ENCODE assay signal across 13 cellular contexts in the genomic region with DNA sequence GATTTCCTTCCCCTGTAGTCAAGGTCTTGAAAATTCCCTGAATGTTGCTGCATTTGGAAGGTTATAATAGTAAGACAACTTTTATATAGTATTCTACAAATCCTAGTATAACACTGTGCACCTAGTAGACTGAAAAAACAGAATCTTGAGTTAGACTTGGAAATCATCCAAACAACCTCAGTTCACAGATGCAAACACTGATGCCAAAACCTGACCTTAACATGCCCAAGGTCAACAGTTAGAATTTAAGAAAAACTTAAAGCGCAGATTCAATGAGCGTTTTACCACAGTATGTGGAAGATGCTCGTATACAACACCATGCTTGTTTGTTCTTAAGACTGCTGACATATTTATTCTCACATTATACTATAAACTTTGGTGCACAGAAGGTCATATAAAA. TPM values are rescaled to one million over a fixed set of nuclear protein-coding genes. Genes with fewer than 3 reads are reported as not detected.
DNase-seq lines count a peak whose midpoint lies in the region; ATAC-seq lines count a peak whose summit lies in the region.
"Had no signal": no experiment of that assay in that cellular context is flagged by ENCODE, and none has a peak within 500 bp of the region (broad histone marks: within the 10 kb centered on the region; RNA-seq: fewer than 3 reads in every experiment).

No MANE protein-coding gene starts in this region.

- CTCF ChIA-PET in activated CD8-positive, alpha-beta memory T cell treated with anti-CD3 and anti-CD28 coated beads, Interleukin-2, amount 10 ng/mL, durations not matched to agents 7 days and 5 days (lab: Charles Lee): interaction anchor here (1.1 to 1.3 kb wide), 2 partner anchors 29 to 34 kb away, joined by 3 to 6 read pairs; no protein-coding TSS in a partner anchor

- peak overlapping the region; percentile 3 for H3K4me3 ChIP-seq in effector memory CD4-positive, alpha-beta T cell (ENCODE audit: insufficient read depth, low read depth, low read length, poor library complexity, severe bottlenecking)

- ATAC-seq in activated CD8-positive, alpha-beta memory T cell treated with anti-CD3 and anti-CD28 coated beads, Interleukin-2, amount 10 ng/mL, durations not matched to agents 7 days and 5 days: no peak
- no peak for ATAC-seq in stimulated activated memory B cell treated with anti-CD40 and anti-IgM and Interleukin-4, amounts not matched to agents 10 μg/mL and 1 μg/mL and 100 μg/mL, for 72 hours
- no peak for ATAC-seq in GM21717 (IDR thresholded peaks at IDR 0.05; ENCODE audit: unreplicated experiment)
- ATAC-seq: heart right ventricle had no signal

- H3K27me3 Mint-ChIP-seq in activated CD8-positive, alpha-beta memory T cell treated with anti-CD3 and anti-CD28 coated beads, Interleukin-2, amount 10 ng/mL, durations not matched to agents 7 days and 5 days: no peaks in the 10 kb centered on the region
- H3K27me3 Mint-ChIP-seq in stimulated activated memory B cell treated with anti-CD40 and anti-IgM and Interleukin-4, amounts not matched to agents 10 μg/mL and 1 μg/mL and 100 μg/mL, for 72 hours: no peaks in the 10 kb centered on the region

- no peaks in the 10 kb centered on the region for H3K36me3 ChIP-seq in effector memory CD4-positive, alpha-beta T cell (ENCODE audit: control insufficient read depth, insufficient read depth, low read length)
- H3K36me3 ChIP-seq: heart right ventricle, tibial nerve had no signal

- H3K4me3 Mint-ChIP-seq in activated CD8-positive, alpha-beta memory T cell treated with anti-CD3 and anti-CD28 coated beads, Interleukin-2, amount 10 ng/mL, durations not matched to agents 7 days and 5 days: peak overlapping the region; percentile 89
- peak overlapping the region; percentile 91 for H3K4me3 Mint-ChIP-seq in stimulated activated memory B cell treated with anti-CD40 and anti-IgM and Interleukin-4, amounts not matched to agents 10 μg/mL and 1 μg/mL and 100 μg/mL, for 72 hours
- H3K4me3 Mint-ChIP-seq: endodermal cell had no signal

- DNase-seq in activated CD8-positive, alpha-beta memory T cell treated with anti-CD3 and anti-CD28 coated beads, Interleukin-2, amount 10 ng/mL, durations not matched to agents 7 days and 5 days: no peak
- no peak for DNase-seq in activated CD8-positive, alpha-beta memory T cell treated with anti-CD3 and anti-CD28 coated beads for 24 hours
- DNase-seq in RPMI8226 (peak; percentile 62), ecto neural progenitor cell (ENCODE audit: low spot score) (no peak), SKM-1 (lab: John Stamatoyannopoulos, UW; ENCODE audit: unreplicated experiment) (no peak)
- DNase-seq in effector memory CD4-positive, alpha-beta T cell: no peak
- DNase-seq: endodermal cell, GDM1, heart right ventricle, NCI-H187 had no signal

- peaks cover 59% of the 10 kb centered on the region for H3K4me1 Mint-ChIP-seq in activated CD8-positive, alpha-beta memory T cell treated with anti-CD3 and anti-CD28 coated beads, Interleukin-2, amount 10 ng/mL, durations not matched to agents 7 days and 5 days
- H3K4me1 Mint-ChIP-seq in stimulated activated memory B cell treated with anti-CD40 and anti-IgM and Interleukin-4, amounts not matched to agents 10 μg/mL and 1 μg/mL and 100 μg/mL, for 72 hours: peaks cover 61% of the 10 kb centered on the region

- no peaks in the 10 kb centered on the region for H3K27me3 ChIP-seq in effector memory CD4-positive, alpha-beta T cell (replicated peaks; ENCODE audit: control insufficient read depth, insufficient read depth, low read length, poor library complexity, severe bottlenecking)
- H3K27me3 ChIP-seq: heart right ventricle, tibial nerve had no signal

- no peaks in the 10 kb centered on the region for H3K9me3 ChIP-seq in effector memory CD4-positive, alpha-beta T cell (ENCODE audit: control insufficient read depth, low read length)
- H3K9me3 ChIP-seq: heart right ventricle, tibial nerve had no signal

- peak overlapping the region; percentile 43 for H3K27ac ChIP-seq in effector memory CD4-positive, alpha-beta T cell (ENCODE audit: insufficient read depth, low read length, poor library complexity, severe bottlenecking)

- peaks cover 40% of the 10 kb centered on the region for H3K36me3 Mint-ChIP-seq in activated CD8-positive, alpha-beta memory T cell treated with anti-CD3 and anti-CD28 coated beads, Interleukin-2, amount 10 ng/mL, durations not matched to agents 7 days and 5 days
- H3K36me3 Mint-ChIP-seq in stimulated activated memory B cell treated with anti-CD40 and anti-IgM and Interleukin-4, amounts not matched to agents 10 μg/mL and 1 μg/mL and 100 μg/mL, for 72 hours: peaks cover 12% of the 10 kb centered on the region

- H3K9me3 Mint-ChIP-seq in activated CD8-positive, alpha-beta memory T cell treated with anti-CD3 and anti-CD28 coated beads, Interleukin-2, amount 10 ng/mL, durations not matched to agents 7 days and 5 days (ENCODE audit: low read depth): no peaks in the 10 kb centered on the region
- peaks cover 3% of the 10 kb centered on the region for H3K9me3 Mint-ChIP-seq in stimulated activated memory B cell treated with anti-CD40 and anti-IgM and Interleukin-4, amounts not matched to agents 10 μg/mL and 1 μg/mL and 100 μg/mL, for 72 hours
- H3K9me3 Mint-ChIP-seq: endodermal cell had no signal

- peaks cover 49% of the 10 kb centered on the region for H3K4me1 ChIP-seq in effector memory CD4-positive, alpha-beta T cell (ENCODE audit: control insufficient read depth, insufficient read depth, low read length, poor library complexity, severe bottlenecking)

- no peak overlapping the region for H3K27ac Mint-ChIP-seq in activated CD8-positive, alpha-beta memory T cell treated with anti-CD3 and anti-CD28 coated beads, Interleukin-2, amount 10 ng/mL, durations not matched to agents 7 days and 5 days
- peak overlapping the region; percentile 89 for H3K27ac Mint-ChIP-seq in stimulated activated memory B cell treated with anti-CD40 and anti-IgM and Interleukin-4, amounts not matched to agents 10 μg/mL and 1 μg/mL and 100 μg/mL, for 72 hours
- H3K27ac Mint-ChIP-seq: endodermal cell had no signal

RNA-seq across cellular contexts. Expression of gene PIP4K2A, which starts 3.0 kb away (rescaled TPM):
- total RNA-seq in activated CD8-positive, alpha-beta memory T cell treated with anti-CD3 and anti-CD28 coated beads, Interleukin-2, amount 10 ng/mL, durations not matched to agents 7 days and 5 days: 100 to 1,000 TPM; 129 to 136 TPM
